In genomic region chr1:193676996-193677569, GRCh38 we compare ENCODE assay signal across 21 cellular contexts.
DNase-seq lines count a peak whose midpoint lies in the region; ATAC-seq and TF ChIP-seq lines count a peak whose summit lies in the region.
"Had no signal": no experiment of that assay in that cellular context is flagged by ENCODE, and none has a peak within 500 bp of the region (broad histone marks: within the 10 kb centered on the region; RNA-seq: fewer than 3 reads in every experiment).

No MANE protein-coding gene starts in this region.

- no peak overlapping the region for H2AFZ ChIP-seq in IMR-90 (replicated peaks; ENCODE audit: low read length, poor library complexity)
- H2AFZ ChIP-seq: GM23248 had no signal

- H3K9me1 ChIP-seq in IMR-90 (ENCODE audit: insufficient read depth, low read length): 0 out of 2 replicates have a peak, but pooled peaks cover 5% of the 10 kb centered on the region

- H3K9me3 ChIP-seq in IMR-90 (ENCODE audit: control insufficient read depth, insufficient read depth, low read length): no peaks in the 10 kb centered on the region
- H3K9me3 ChIP-seq: BLaER1 treated with 17β-estradiol and CSF1 and Interleukin-3, amounts not matched to agents 10 nM and 100 nM; HAP-1 had no signal

- no peak overlapping the region for H3K27ac ChIP-seq in IMR-90 (ENCODE audit: insufficient read depth, low read length)
- H3K27ac ChIP-seq: BLaER1 treated with 17β-estradiol and CSF1 and Interleukin-3, amounts not matched to agents 10 nM and 100 nM; GM23248 had no signal

- peaks cover 5% of the 10 kb centered on the region for H3K36me3 Mint-ChIP-seq in activated T-helper 17 cell treated with anti-CD3 and anti-CD28 coated beads, Interleukin-2, amount 50 U/mL, for 72 hours (ENCODE audit: low read depth)
- H3K36me3 Mint-ChIP-seq in activated CD4-positive, alpha-beta memory T cell treated with anti-CD3 and anti-CD28 coated beads, Interleukin-2, amount 10 ng/mL, durations not matched to agents 7 days and 5 days (ENCODE audit: low read depth): no peaks in the 10 kb centered on the region
- H3K36me3 Mint-ChIP-seq: CD8-positive, alpha-beta T cell had no signal

- H3K23ac ChIP-seq in IMR-90 (ENCODE audit: low read depth, low read length): no peak overlapping the region

- H4K20me1 ChIP-seq in IMR-90 (ENCODE audit: insufficient read depth, low read length): no peaks in the 10 kb centered on the region
- H4K20me1 ChIP-seq: BLaER1 treated with 17β-estradiol and CSF1 and Interleukin-3, amounts not matched to agents 10 nM and 100 nM had no signal

- no peak overlapping the region for H4K91ac ChIP-seq in IMR-90 (ENCODE audit: insufficient read depth, low read depth, low read length)

- H2BK120ac ChIP-seq in IMR-90 (ENCODE audit: low read depth, low read length): no peak overlapping the region

- no peak overlapping the region for H4K8ac ChIP-seq in IMR-90 (ENCODE audit: low read depth in 2 of 2, low read length in 2 of 2)

- no peak overlapping the region for H3K14ac ChIP-seq in IMR-90 (replicated peaks; ENCODE audit: low read depth, low read length)

- no CpG with 5 or more reads among the region's 2 CpGs for WGBS in IMR-90 (ENCODE audit: extremely low coverage in 2 of 2, insufficient read length in 1 of 2), 2 experiments

- H3K27ac Mint-ChIP-seq in activated T-helper 17 cell treated with anti-CD3 and anti-CD28 coated beads, Interleukin-2, amount 50 U/mL, for 72 hours: peak overlapping the region; percentile 41
- no peak overlapping the region for H3K27ac Mint-ChIP-seq in activated CD4-positive, alpha-beta memory T cell treated with anti-CD3 and anti-CD28 coated beads, Interleukin-2, amount 10 ng/mL, durations not matched to agents 7 days and 5 days
- H3K27ac Mint-ChIP-seq: CD8-positive, alpha-beta T cell had no signal

- BruUV-seq in IMR-90 (replicated peaks; lab: Mats Ljungman, UMichigan): no TSS peak

- no peak overlapping the region for H3K4me3 ChIP-seq in IMR-90 (ENCODE audit: insufficient read depth, low read depth, low read length)
- H3K4me3 ChIP-seq: BLaER1 treated with 17β-estradiol and CSF1 and Interleukin-3, amounts not matched to agents 10 nM and 100 nM; GM23248; HAP-1; K562 had no signal

- H3K4me1 ChIP-seq in IMR-90 (ENCODE audit: control insufficient read depth, insufficient read depth, low read length): peaks cover 8% of the 10 kb centered on the region; the same call in 1 of the 2 replicates
- H3K4me1 ChIP-seq: BLaER1 treated with 17β-estradiol and CSF1 and Interleukin-3, amounts not matched to agents 10 nM and 100 nM had no signal

- peak overlapping the region; percentile 17; the same call in 1 of the 2 replicates for H2BK20ac ChIP-seq in IMR-90 (ENCODE audit: low read depth, low read length)

- H3K27me3 Mint-ChIP-seq in activated T-helper 17 cell treated with anti-CD3 and anti-CD28 coated beads, Interleukin-2, amount 50 U/mL, for 72 hours: no peaks in the 10 kb centered on the region
- no peaks in the 10 kb centered on the region for H3K27me3 Mint-ChIP-seq in activated CD4-positive, alpha-beta memory T cell treated with anti-CD3 and anti-CD28 coated beads, Interleukin-2, amount 10 ng/mL, durations not matched to agents 7 days and 5 days

- H4K5ac ChIP-seq in IMR-90 (ENCODE audit: low read depth, low read length): no peak overlapping the region

- H3K9ac ChIP-seq in IMR-90 (ENCODE audit: low read depth, low read length): no peak overlapping the region
- H3K9ac ChIP-seq: BLaER1 treated with 17β-estradiol and CSF1 and Interleukin-3, amounts not matched to agents 10 nM and 100 nM; GM23248 had no signal

- no peak for TF ChIP-seq RAD21 in IMR-90 (IDR thresholded peaks at IDR 0.05; ENCODE audit: low read length)

- H3K36me3 ChIP-seq in IMR-90 (ENCODE audit: control insufficient read depth, insufficient read depth, low read length): no peaks in the 10 kb centered on the region
- H3K36me3 ChIP-seq: BLaER1 treated with 17β-estradiol and CSF1 and Interleukin-3, amounts not matched to agents 10 nM and 100 nM; HAP-1 had no signal

- H3K4me3 Mint-ChIP-seq in activated T-helper 17 cell treated with anti-CD3 and anti-CD28 coated beads, Interleukin-2, amount 50 U/mL, for 72 hours: peak overlapping the region; percentile 24
- no peak overlapping the region for H3K4me3 Mint-ChIP-seq in activated CD4-positive, alpha-beta memory T cell treated with anti-CD3 and anti-CD28 coated beads, Interleukin-2, amount 10 ng/mL, durations not matched to agents 7 days and 5 days
- H3K4me3 Mint-ChIP-seq: CD8-positive, alpha-beta T cell had no signal

- no peak overlapping the region for H3K56ac ChIP-seq in IMR-90 (ENCODE audit: extremely low read depth, insufficient read depth, low read length)

- H2BK15ac ChIP-seq in IMR-90 (ENCODE audit: low read depth, low read length): no peak overlapping the region

- no peak overlapping the region for H3K4me2 ChIP-seq in IMR-90 (ENCODE audit: low read depth, low read length)
- H3K4me2 ChIP-seq: BLaER1 treated with 17β-estradiol and CSF1 and Interleukin-3, amounts not matched to agents 10 nM and 100 nM had no signal

- dilution Hi-C loops in IMR-90 (cut with HindIII; ENCODE audit: low sequenced_read_pairs, unreplicated experiment): no loop called here

- no peaks in the 10 kb centered on the region for H3K79me1 ChIP-seq in IMR-90 (ENCODE audit: low read depth in 1 of 2, low read length in 2 of 2)

- no peak overlapping the region for H2BK5ac ChIP-seq in IMR-90 (ENCODE audit: low read depth, low read length, poor library complexity, severe bottlenecking)

- H3K4ac ChIP-seq in IMR-90 (ENCODE audit: low read depth, low read length): no peak overlapping the region

- TF ChIP-seq CTCF in IMR-90 (conservative IDR thresholded peaks at IDR 0.05; ENCODE audit: low read depth, low read length): no peak

- peaks cover 14% of the 10 kb centered on the region for H3K4me1 Mint-ChIP-seq in activated T-helper 17 cell treated with anti-CD3 and anti-CD28 coated beads, Interleukin-2, amount 50 U/mL, for 72 hours
- H3K4me1 Mint-ChIP-seq in activated CD4-positive, alpha-beta memory T cell treated with anti-CD3 and anti-CD28 coated beads, Interleukin-2, amount 10 ng/mL, durations not matched to agents 7 days and 5 days: peaks cover 7% of the 10 kb centered on the region

- peak; percentile 37; the same call in 1 of the 2 replicates for ATAC-seq in IMR-90 (ENCODE audit: low read depth)
- ATAC-seq in activated T-helper 17 cell treated with anti-CD3 and anti-CD28 coated beads, Interleukin-2, amount 50 U/mL, for 72 hours (replicated peaks): no peak
- ATAC-seq: CD8-positive, alpha-beta T cell; K562 had no signal

- no peak overlapping the region for H2AK9ac ChIP-seq in IMR-90 (replicated peaks; ENCODE audit: low read depth, low read length, poor library complexity)

- no peaks in the 10 kb centered on the region for H3K9me3 Mint-ChIP-seq in activated T-helper 17 cell treated with anti-CD3 and anti-CD28 coated beads, Interleukin-2, amount 50 U/mL, for 72 hours
- H3K9me3 Mint-ChIP-seq in activated CD4-positive, alpha-beta memory T cell treated with anti-CD3 and anti-CD28 coated beads, Interleukin-2, amount 10 ng/mL, durations not matched to agents 7 days and 5 days: no peaks in the 10 kb centered on the region
- H3K9me3 Mint-ChIP-seq: CD8-positive, alpha-beta T cell had no signal

- CTCF ChIA-PET in IMR-90 (lab: Yijun Ruan, JAX): no interaction called here
- CTCF ChIA-PET in activated CD4-positive, alpha-beta memory T cell treated with anti-CD3 and anti-CD28 coated beads, Interleukin-2, amount 10 ng/mL, durations not matched to agents 7 days and 5 days (lab: Charles Lee): no interaction called here

- H3K18ac ChIP-seq in IMR-90 (ENCODE audit: low read depth, low read length): no peak overlapping the region

- H3K27me3 ChIP-seq in IMR-90 (ENCODE audit: control insufficient read depth, insufficient read depth, low read length): no peaks in the 10 kb centered on the region
- H3K27me3 ChIP-seq: BLaER1 treated with 17β-estradiol and CSF1 and Interleukin-3, amounts not matched to agents 10 nM and 100 nM had no signal

- in situ Hi-C loops in IMR-90 (cut with MboI; ENCODE audit: low sequenced_read_pairs): no loop called here

- intact Hi-C loops in IMR-90 (cut with micrococcal nuclease): no loop called here

- no peak for TF ChIP-seq POLR2A in IMR-90 (IDR thresholded peaks at IDR 0.05; ENCODE audit: low read depth, low read length)

- peak; percentile 5 for DNase-seq in Daoy (ENCODE audit: low read depth)
- peak; percentile 60 for DNase-seq in IMR-90
- peak; percentile 36 for DNase-seq in iris pigment epithelial cell (ENCODE audit: low read depth)
- no peak for DNase-seq in GF-D8 (lab: John Stamatoyannopoulos, UW)
- DNase-seq in activated CD4-positive, alpha-beta memory T cell treated with anti-CD3 and anti-CD28 coated beads, Interleukin-2, amount 10 ng/mL, durations not matched to agents 7 days and 5 days: no peak
- DNase-seq in stimulated activated CD4-positive, alpha-beta T cell treated with anti-CD3 and anti-CD28 coated beads, Interleukin-4, amount 100 ng/mL, for 24 hours: no peak
- no peak for DNase-seq in DMS153 treated with DMSO at 0.1 percent for 48 hours (lab: John Stamatoyannopoulos, UW; ENCODE audit: unreplicated experiment)
- DNase-seq: Calu3; CD8-positive, alpha-beta T cell; GDM1; GM23248; NCI-H1417 treated with DMSO at 0.1 percent for 48 hours; NCI-H1930; NCI-H446; NCI-H748 treated with DMSO at 0.1 percent for 48 hours; SHP77; T-helper 1 cell had no signal

- POLR2A ChIA-PET in IMR-90 (lab: Charles Lee; ENCODE audit: unreplicated experiment): no interaction called here
- POLR2A ChIA-PET in activated CD4-positive, alpha-beta memory T cell treated with anti-CD3 and anti-CD28 coated beads, Interleukin-2, amount 10 ng/mL, durations not matched to agents 7 days and 5 days (lab: Charles Lee): no interaction called here

- H2AK5ac ChIP-seq in IMR-90 (ENCODE audit: low read depth, low read length): no peak overlapping the region

TF ChIP-seq in IMR-90, 13 proteins besides CTCF, POLR2A, EP300 and RAD21:
- TF ChIP-seq FOS (IDR thresholded peaks at IDR 0.05; ENCODE audit: low read depth, low read length) (no peak), USF2 (IDR thresholded peaks at IDR 0.05; ENCODE audit: low read depth, low read length) (no peak), NFE2L2 (IDR thresholded peaks at IDR 0.05; ENCODE audit: low read depth, low read length) (no peak), MAFK (IDR thresholded peaks at IDR 0.05; ENCODE audit: low read depth, low read length) (no peak)

Comparison
In these comparisons a context has a peak if more than half of its experiments do, and no peak if none do; other contexts are left out.
1. DNase-seq: peak in Daoy (single experiment), IMR-90 (single experiment) and iris pigment epithelial cell (single experiment); none in GF-D8 (single experiment), activated CD4-positive, alpha-beta memory T cell treated with anti-CD3 and anti-CD28 coated beads, Interleukin-2, amount 10 ng/mL, durations not matched to agents 7 days and 5 days (single experiment), stimulated activated CD4-positive, alpha-beta T cell treated with anti-CD3 and anti-CD28 coated beads, Interleukin-4, amount 100 ng/mL, for 24 hours (single experiment) and DMS153 treated with DMSO at 0.1 percent for 48 hours (single experiment).